Comparison of ENCODE assay signal across 8 cellular contexts in genomic region chr3:69671082-69671952, GRCh38.
A peak's percentile ranks its signal among the peaks of the same experiment; 100 is the strongest.
DNase-seq lines count a peak whose midpoint lies in the region; ATAC-seq and TF ChIP-seq lines count a peak whose summit lies in the region.

No MANE protein-coding gene starts in this region.

- no peaks in the 10 kb centered on the region for H3K9me3 ChIP-seq in CD8-positive, alpha-beta T cell (ENCODE audit: low read length)
- H3K9me3 ChIP-seq in parathyroid adenoma (ENCODE audit: control insufficient read depth, low read length) = no peaks in the 10 kb centered on the region

- POLR2A ChIA-PET in CD8-positive, alpha-beta T cell (lab: Charles Lee) = no interaction called here

- H3K4me2 ChIP-seq in parathyroid adenoma (ENCODE audit: low read length) = no peak overlapping the region

- H3K27me3 ChIP-seq in CD8-positive, alpha-beta T cell (ENCODE audit: insufficient read depth, low read length) = no peaks in the 10 kb centered on the region
- H3K27me3 ChIP-seq in H7 (ENCODE audit: control insufficient read depth, insufficient read depth, low read length) = no peaks in the 10 kb centered on the region
- H3K27me3 ChIP-seq in parathyroid adenoma (ENCODE audit: control insufficient read depth, insufficient read depth, low read length) = no peaks in the 10 kb centered on the region

- no peak overlapping the region for H3K4me3 Mint-ChIP-seq in CD8-positive, alpha-beta T cell
- H3K4me3 Mint-ChIP-seq in stimulated activated naive CD8-positive, alpha-beta T cell treated with anti-CD3 and anti-CD28 coated beads, Interleukin-15, amount 100 ng/mL, for 72 hours = no peak overlapping the region

- no peak for DNase-seq in CD8-positive, alpha-beta T cell
- peak; percentile 52 for DNase-seq in H7
- DNase-seq in SHP77 treated with DMSO at 0.1 percent for 48 hours (lab: John Stamatoyannopoulos, UW) = peak; percentile 6
- DNase-seq in fibroblast of peridontal ligament (ENCODE audit: extremely low read depth) = peak; percentile 54
- no peak for DNase-seq in COR-L47 (lab: John Stamatoyannopoulos, UW)
- DNase-seq in amniotic stem cell (lab: John Stamatoyannopoulos, UW) = no peak
- no peak for DNase-seq in stimulated activated naive CD8-positive, alpha-beta T cell treated with anti-CD3 and anti-CD28 coated beads, Interleukin-15, amount 100 ng/mL, for 72 hours

- H3K36me3 Mint-ChIP-seq in CD8-positive, alpha-beta T cell = no peaks in the 10 kb centered on the region

- H3K9ac ChIP-seq in parathyroid adenoma = no peak overlapping the region

- H2AFZ ChIP-seq in parathyroid adenoma = no peak overlapping the region

- H3K27ac Mint-ChIP-seq in CD8-positive, alpha-beta T cell = no peak overlapping the region
- H3K27ac Mint-ChIP-seq in stimulated activated naive CD8-positive, alpha-beta T cell treated with anti-CD3 and anti-CD28 coated beads, Interleukin-15, amount 100 ng/mL, for 72 hours = no peak overlapping the region

- no peaks in the 10 kb centered on the region for H3K9me3 Mint-ChIP-seq in CD8-positive, alpha-beta T cell
- no peaks in the 10 kb centered on the region for H3K9me3 Mint-ChIP-seq in stimulated activated naive CD8-positive, alpha-beta T cell treated with anti-CD3 and anti-CD28 coated beads, Interleukin-15, amount 100 ng/mL, for 72 hours

- no peak for ATAC-seq in CD8-positive, alpha-beta T cell
- no peak for ATAC-seq in stimulated activated naive CD8-positive, alpha-beta T cell treated with anti-CD3 and anti-CD28 coated beads, Interleukin-15, amount 100 ng/mL, for 72 hours

- CTCF ChIA-PET in CD8-positive, alpha-beta T cell (lab: Charles Lee) = interaction anchor here (0.9 kb wide), 1 partner anchor 509 kb away, joined by 3 read pairs; no protein-coding TSS in a partner anchor

- no peak overlapping the region for H3K27ac ChIP-seq in CD8-positive, alpha-beta T cell (ENCODE audit: low read depth, low read length)
- H3K27ac ChIP-seq in parathyroid adenoma = no peak overlapping the region

- intact Hi-C loops in CD8-positive, alpha-beta T cell (cut with DNase I, micrococcal nuclease) = loop anchor here (5.0 kb wide), 1 partner anchor 509 kb away; no protein-coding TSS in a partner anchor

- peak; percentile 28 for TF ChIP-seq CTCF in CD8-positive, alpha-beta T cell (IDR thresholded peaks at IDR 0.05)
- peak; percentile 65 for TF ChIP-seq CTCF in parathyroid adenoma (IDR thresholded peaks at IDR 0.05)

- H3K4me3 ChIP-seq in CD8-positive, alpha-beta T cell (ENCODE audit: low read depth, low read length) = no peak overlapping the region
- no peak overlapping the region for H3K4me3 ChIP-seq in H7 (ENCODE audit: insufficient read depth, low read depth, low read length)
- H3K4me3 ChIP-seq in parathyroid adenoma (ENCODE audit: low read depth, low read length) = no peak overlapping the region

- H3K27me3 Mint-ChIP-seq in CD8-positive, alpha-beta T cell (ENCODE audit: low read depth) = peaks cover 6% of the 10 kb centered on the region
- H3K27me3 Mint-ChIP-seq in stimulated activated naive CD8-positive, alpha-beta T cell treated with anti-CD3 and anti-CD28 coated beads, Interleukin-15, amount 100 ng/mL, for 72 hours = no peaks in the 10 kb centered on the region

- no peaks in the 10 kb centered on the region for H3K4me1 Mint-ChIP-seq in CD8-positive, alpha-beta T cell (ENCODE audit: low read depth)
- no peaks in the 10 kb centered on the region for H3K4me1 Mint-ChIP-seq in stimulated activated naive CD8-positive, alpha-beta T cell treated with anti-CD3 and anti-CD28 coated beads, Interleukin-15, amount 100 ng/mL, for 72 hours

- no peaks in the 10 kb centered on the region for H3K79me2 ChIP-seq in parathyroid adenoma

- H3K4me1 ChIP-seq in CD8-positive, alpha-beta T cell (ENCODE audit: insufficient read depth, low read length) = no peaks in the 10 kb centered on the region
- no peaks in the 10 kb centered on the region for H3K4me1 ChIP-seq in parathyroid adenoma

- H3K36me3 ChIP-seq in CD8-positive, alpha-beta T cell (ENCODE audit: insufficient read depth, low read length) = no peaks in the 10 kb centered on the region
- no peaks in the 10 kb centered on the region for H3K36me3 ChIP-seq in H7 (replicated peaks; ENCODE audit: control insufficient read depth, insufficient read depth, low read length)
- H3K36me3 ChIP-seq in parathyroid adenoma (ENCODE audit: control insufficient read depth, insufficient read depth, low read length) = no peaks in the 10 kb centered on the region

Comparison
In these comparisons a context has a peak if more than half of its experiments do, and no peak if none do; other contexts are left out.
1. DNase-seq: peak in H7 (single experiment), SHP77 treated with DMSO at 0.1 percent for 48 hours (single experiment) and fibroblast of peridontal ligament (single experiment); none in CD8-positive, alpha-beta T cell (0 of 7), COR-L47 (single experiment), amniotic stem cell (single experiment) and stimulated activated naive CD8-positive, alpha-beta T cell treated with anti-CD3 and anti-CD28 coated beads, Interleukin-15, amount 100 ng/mL, for 72 hours (0 of 2).